9 cellular contexts compared by ENCODE assay signal in the genomic region with DNA sequence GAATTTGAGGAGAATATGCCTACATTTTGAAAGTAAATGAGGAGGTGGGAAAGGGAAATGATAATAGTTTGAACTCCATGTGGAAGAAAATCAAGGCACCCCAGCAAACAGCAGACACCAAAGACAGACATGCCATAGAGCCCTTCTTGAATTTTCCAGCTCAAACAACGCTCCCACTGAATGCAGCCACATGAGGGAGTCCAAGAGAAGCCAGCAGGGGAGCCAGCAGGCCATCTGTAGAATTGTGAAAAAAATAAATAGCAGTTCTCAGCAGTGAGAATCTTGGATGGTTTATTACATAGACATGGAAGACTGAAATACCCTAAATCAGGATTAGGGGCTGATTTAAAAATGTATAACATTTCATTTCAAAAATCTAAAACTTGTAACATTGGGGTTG.
A peak's percentile ranks its signal among the peaks of the same experiment; 100 is the strongest.
DNase-seq lines count a peak whose midpoint lies in the region; ATAC-seq, FAIRE-seq and TF ChIP-seq lines count a peak whose summit lies in the region.
"Had no signal": no experiment of that assay in that cellular context is flagged by ENCODE, and none has a peak within 500 bp of the region (broad histone marks: within the 10 kb centered on the region; RNA-seq: fewer than 3 reads in every experiment).

No MANE protein-coding gene starts in this region.

- no peak overlapping the region for H2BK5ac ChIP-seq in H9 (ENCODE audit: insufficient read length, low read length)

- no peaks in the 10 kb centered on the region; the same call in 1 of the 2 replicates for H3K27me3 Mint-ChIP-seq in H9 (ENCODE audit: low read depth)
- H3K27me3 Mint-ChIP-seq in natural killer cell (ENCODE audit: low read depth in 2 of 2) = no peaks in the 10 kb centered on the region

- no peak overlapping the region for H2AFZ ChIP-seq in H9 (ENCODE audit: low read length)

- TF ChIP-seq CTCF in H9 (conservative IDR thresholded peaks at IDR 0.05) (peak; percentile 59; the same call in 2 of the 3 replicates), natural killer cell (IDR thresholded peaks at IDR 0.05) (no peak)

- H3K9me3 Mint-ChIP-seq in H9 (no peaks in the 10 kb centered on the region; a peak in 1 of 5 replicates), natural killer cell (peaks cover 12 to 28% of the 10 kb centered on the region in 2 donors)

- no peaks in the 10 kb centered on the region for H3K9me3 ChIP-seq in H9 (ENCODE audit: control insufficient read depth, low read depth, low read length)

- no peak overlapping the region for H2BK20ac ChIP-seq in H9 (ENCODE audit: low read depth, low read length, poor library complexity, severe bottlenecking)

- no peak overlapping the region for H3K9ac ChIP-seq in H9 (ENCODE audit: extremely low read depth, insufficient read length, low read length)

- H3K36me3 Mint-ChIP-seq in H9 (ENCODE audit: insufficient read depth in 1 of 3, low read depth in 3 of 3) (no peaks in the 10 kb centered on the region), natural killer cell (no peaks in the 10 kb centered on the region)

- H3K27me3 ChIP-seq in H9 (ENCODE audit: insufficient read depth, low read length) = no peaks in the 10 kb centered on the region

- H4K91ac ChIP-seq in H9 (ENCODE audit: insufficient read length, low read depth, low read length) = no peak overlapping the region

- H2BK12ac ChIP-seq in H9 (ENCODE audit: insufficient read length, low read depth, low read length) = no peak overlapping the region

- no peak overlapping the region for H3K4ac ChIP-seq in H9 (ENCODE audit: low read depth, low read length)

- H3K4me3 Mint-ChIP-seq in H9 (no peak overlapping the region), natural killer cell (no peak overlapping the region)

- H3K27ac ChIP-seq in H9 (ENCODE audit: insufficient read length, low read depth, low read length) = no peak overlapping the region

- H3K18ac ChIP-seq in H9 (ENCODE audit: insufficient read length, low read depth, low read length) = no peak overlapping the region

- ATAC-seq in HG03439 (IDR thresholded peaks at IDR 0.05; ENCODE audit: unreplicated experiment) = no peak
- no peak for ATAC-seq in HG02763 (IDR thresholded peaks at IDR 0.05; ENCODE audit: unreplicated experiment)
- no peak for ATAC-seq in natural killer cell

- H3K27ac Mint-ChIP-seq in H9 (no peak overlapping the region), natural killer cell (no peak overlapping the region)

- H4K20me1 ChIP-seq in H9 (ENCODE audit: control insufficient read depth, insufficient read depth, insufficient read length) = no peaks in the 10 kb centered on the region

- no peak overlapping the region for H2AK5ac ChIP-seq in H9 (ENCODE audit: insufficient read length, low read length)

- H2BK120ac ChIP-seq in H9 (ENCODE audit: low read depth, low read length, poor library complexity, severe bottlenecking) = no peak overlapping the region

- H3T11ph ChIP-seq in H9 (ENCODE audit: low read length) = no peak overlapping the region

- H3K79me1 ChIP-seq in H9 (ENCODE audit: insufficient read depth, low read depth, low read length, poor library complexity, severe bottlenecking) = no peaks in the 10 kb centered on the region

- no CpG with 5 or more reads among the region's 1 CpG for WGBS in H9 (ENCODE audit: extremely low coverage, insufficient read length, low lambda C conversion rate)

- H3K56ac ChIP-seq in H9 (ENCODE audit: insufficient read length, low read depth, low read length) = no peak overlapping the region

- no peak overlapping the region for H2BK15ac ChIP-seq in H9 (ENCODE audit: low read depth, low read length)

- no peak for FAIRE-seq in HTR-8/SVneo (lab: Jason Lieb, UNC)

- no peak overlapping the region for H3K4me2 ChIP-seq in H9 (ENCODE audit: insufficient read depth, insufficient read length, low read length)

- peaks cover 3 to 9% of the 10 kb centered on the region in 2 experiments for H3K4me1 Mint-ChIP-seq in H9
- H3K4me1 Mint-ChIP-seq in natural killer cell = no peaks in the 10 kb centered on the region

- DNase-seq in A172 (ENCODE audit: low spot score) (peak; percentile 18), H9 (peak; percentile 46), UCSD-AML1 (lab: John Stamatoyannopoulos, UW; ENCODE audit: unreplicated experiment) (peak; percentile 2), iPS-NIHi11 (ENCODE audit: low spot score) (peak; percentile 21), natural killer cell (no peak), HTR-8/SVneo (ENCODE audit: insufficient read length, low spot score) (no peak)
- DNase-seq: COR-L47 had no signal

- no peak overlapping the region for H3K23ac ChIP-seq in H9 (ENCODE audit: insufficient read length, low read depth, low read length)

- 0 out of 2 replicates have a peak, but pooled peaks cover 3% of the 10 kb centered on the region for H3K79me2 ChIP-seq in H9 (ENCODE audit: insufficient read depth, low read length)

- no peaks in the 10 kb centered on the region for H3K4me1 ChIP-seq in H9 (ENCODE audit: insufficient read depth, low read length)

- no peak overlapping the region for H4K8ac ChIP-seq in H9 (replicated peaks; ENCODE audit: insufficient read length, low read depth, low read length)

- H3K14ac ChIP-seq in H9 (ENCODE audit: insufficient read depth, low read length) = no peak overlapping the region

- intact Hi-C loops in natural killer cell (cut with micrococcal nuclease) = no loop called here

- no peaks in the 10 kb centered on the region for H3K23me2 ChIP-seq in H9 (ENCODE audit: insufficient read length, low read depth, low read length, poor library complexity, severe bottlenecking)

- H4K5ac ChIP-seq in H9 (ENCODE audit: insufficient read length, low read depth, low read length) = no peak overlapping the region

Comparison
In these comparisons a context has a peak if more than half of its experiments do, and no peak if none do; other contexts are left out.
1. DNase-seq: peak in A172 (single experiment), H9 (single experiment), UCSD-AML1 (single experiment) and iPS-NIHi11 (single experiment); none in natural killer cell (single experiment) and HTR-8/SVneo (single experiment).